In genomic region chr10:45673074-45673628, GRCh38 we compare ENCODE assay signal across 8 cellular contexts. TPM values are rescaled to one million over a fixed set of nuclear protein-coding genes. Genes with fewer than 3 reads are reported as not detected.
DNase-seq lines count a peak whose midpoint lies in the region; ATAC-seq lines count a peak whose summit lies in the region.

No MANE protein-coding gene starts in this region.

- peak overlapping the region; percentile 79 for H3K4me3 Mint-ChIP-seq in activated CD4-positive, alpha-beta T cell treated with anti-CD3 and anti-CD28 coated beads, Interleukin-2, amount 10 ng/mL, durations not matched to agents 7 days and 5 days
- H3K4me3 Mint-ChIP-seq in T-helper 17 cell, result peak overlapping the region; percentile 94

- intact Hi-C loops in sciatic nerve (cut with DNase I), result no loop called here

- peak overlapping the region; percentile 85 for H3K27ac Mint-ChIP-seq in activated CD4-positive, alpha-beta T cell treated with anti-CD3 and anti-CD28 coated beads, Interleukin-2, amount 10 ng/mL, durations not matched to agents 7 days and 5 days
- H3K27ac Mint-ChIP-seq in T-helper 17 cell, result peak overlapping the region; percentile 49

- peaks cover 35% of the 10 kb centered on the region for H3K4me1 Mint-ChIP-seq in activated CD4-positive, alpha-beta T cell treated with anti-CD3 and anti-CD28 coated beads, Interleukin-2, amount 10 ng/mL, durations not matched to agents 7 days and 5 days
- peaks cover 31% of the 10 kb centered on the region for H3K4me1 Mint-ChIP-seq in T-helper 17 cell

- peaks cover 4% of the 10 kb centered on the region for H3K27me3 Mint-ChIP-seq in activated CD4-positive, alpha-beta T cell treated with anti-CD3 and anti-CD28 coated beads, Interleukin-2, amount 10 ng/mL, durations not matched to agents 7 days and 5 days
- no peaks in the 10 kb centered on the region for H3K27me3 Mint-ChIP-seq in T-helper 17 cell

- H3K9me3 ChIP-seq in T-helper 17 cell (ENCODE audit: control insufficient read depth, low read length, poor library complexity, severe bottlenecking), result no peaks in the 10 kb centered on the region

- peaks cover 7% of the 10 kb centered on the region for H3K36me3 Mint-ChIP-seq in activated CD4-positive, alpha-beta T cell treated with anti-CD3 and anti-CD28 coated beads, Interleukin-2, amount 10 ng/mL, durations not matched to agents 7 days and 5 days (ENCODE audit: low read depth)
- H3K36me3 Mint-ChIP-seq in T-helper 17 cell (ENCODE audit: low read depth), result peaks cover 5% of the 10 kb centered on the region

- DNase-seq in activated CD4-positive, alpha-beta T cell treated with anti-CD3 and anti-CD28 coated beads, Interleukin-2, amount 10 ng/mL, durations not matched to agents 7 days and 5 days, result no peak
- DNase-seq in activated CD4-positive, alpha-beta T cell treated with anti-CD3 and anti-CD28 coated beads for 1 hour, result no peak
- no peak for DNase-seq in T-helper 17 cell
- DNase-seq in glomerular visceral epithelial cell (ENCODE audit: extremely low spot score), result peak; percentile 55
- DNase-seq in sciatic nerve (ENCODE audit: low spot score), result no peak
- DNase-seq in DMS114 treated with DMSO at 0.1 percent for 48 hours (lab: John Stamatoyannopoulos, UW; ENCODE audit: unreplicated experiment), result no peak

- ATAC-seq in T-helper 17 cell (no peak), sciatic nerve (peak; percentile 14), GM18502 (IDR thresholded peaks at IDR 0.05; ENCODE audit: poor library complexity, unreplicated experiment) (no peak), GM18868 (IDR thresholded peaks at IDR 0.05; ENCODE audit: unreplicated experiment) (no peak)

- no peaks in the 10 kb centered on the region for H3K9me3 Mint-ChIP-seq in activated CD4-positive, alpha-beta T cell treated with anti-CD3 and anti-CD28 coated beads, Interleukin-2, amount 10 ng/mL, durations not matched to agents 7 days and 5 days

- CTCF ChIA-PET in activated CD4-positive, alpha-beta T cell treated with anti-CD3 and anti-CD28 coated beads, Interleukin-2, amount 10 ng/mL, durations not matched to agents 7 days and 5 days (lab: Charles Lee), result interaction anchor here (1.1 to 2.6 kb wide), 5 partner anchors 10 to 212 kb away, joined by 3 to 12 read pairs (median 9); no protein-coding TSS in a partner anchor

- POLR2A ChIA-PET in activated CD4-positive, alpha-beta T cell treated with anti-CD3 and anti-CD28 coated beads, Interleukin-2, amount 10 ng/mL, durations not matched to agents 7 days and 5 days (lab: Charles Lee), result no interaction called here

RNA-seq across cellular contexts. Expression of gene ZFAND4, which starts 0.6 kb away (rescaled TPM):
- 10 to 100 TPM; 16.5 to 18.5 TPM for total RNA-seq in activated CD4-positive, alpha-beta T cell treated with anti-CD3 and anti-CD28 coated beads, Interleukin-2, amount 10 ng/mL, durations not matched to agents 7 days and 5 days
- total RNA-seq in T-helper 17 cell (10 to 100 TPM; 26.2 to 28.3 TPM), sciatic nerve (15.0 TPM)

RNA-seq across cellular contexts. Expression of gene WASHC2C, which starts 53.9 kb away (rescaled TPM):
- 10 to 100 TPM; 69.9 to 72.7 TPM for total RNA-seq in activated CD4-positive, alpha-beta T cell treated with anti-CD3 and anti-CD28 coated beads, Interleukin-2, amount 10 ng/mL, durations not matched to agents 7 days and 5 days
- total RNA-seq in T-helper 17 cell (10 to 100 TPM; 56.8 to 64.8 TPM), sciatic nerve (48.1 TPM)
